8 cellular contexts compared by ENCODE assay signal in the genomic region with DNA sequence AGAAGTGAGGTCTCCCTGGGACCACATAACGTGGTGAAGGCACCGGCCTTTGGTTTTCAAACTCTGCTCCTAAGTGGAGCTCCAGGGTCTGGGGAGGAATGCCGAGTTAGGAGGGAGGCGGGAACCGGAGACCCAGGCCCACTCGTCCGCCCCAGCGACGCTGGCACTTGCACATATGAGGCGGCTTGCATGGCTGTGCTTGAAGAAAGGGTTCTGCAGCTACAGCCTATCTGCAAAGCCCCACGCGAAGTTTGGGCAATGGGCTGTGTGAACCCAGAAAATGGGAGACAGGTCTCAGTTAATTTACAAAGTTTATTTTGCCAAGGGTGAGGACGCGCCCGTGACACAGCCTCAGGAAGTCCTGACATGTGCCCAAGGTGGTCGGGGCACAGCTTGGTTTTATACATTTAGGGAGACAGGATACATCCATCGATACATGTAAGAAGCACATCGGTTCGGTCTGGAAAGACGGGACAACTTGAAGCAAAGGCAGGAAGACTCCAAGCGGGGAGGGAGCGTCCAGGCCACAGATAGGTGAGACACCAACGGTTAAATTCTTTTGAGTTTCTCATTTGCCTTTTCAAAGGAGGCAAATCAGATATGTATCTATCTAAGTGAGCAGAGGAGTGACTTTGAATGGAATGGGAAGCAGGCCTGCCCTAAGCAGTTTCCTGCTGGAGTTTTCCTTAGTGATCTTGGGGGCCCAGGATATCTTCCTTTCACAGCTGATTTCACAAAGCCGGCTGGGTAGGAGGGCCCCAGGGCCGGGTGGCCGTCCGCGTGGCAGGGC. TPM values are rescaled to one million over a fixed set of nuclear protein-coding genes. Genes with fewer than 3 reads are reported as not detected.
DNase-seq lines count a peak whose midpoint lies in the region; ATAC-seq, FAIRE-seq and TF ChIP-seq lines count a peak whose summit lies in the region.

No MANE protein-coding gene starts in this region.

- peaks cover 42% of the 10 kb centered on the region for H3K4me1 Mint-ChIP-seq in activated naive CD4-positive, alpha-beta T cell treated with anti-CD3 and anti-CD28 coated beads, Interleukin-2, amount 10 ng/mL, durations not matched to agents 7 days and 5 days

- H3K4me1 ChIP-seq in mesendoderm (ENCODE audit: control insufficient read depth, low read depth, low read length) (peaks cover 16% of the 10 kb centered on the region), urinary bladder (ENCODE audit: insufficient read depth) (peaks cover 2% of the 10 kb centered on the region)

- no peak for ATAC-seq in HG02763 (IDR thresholded peaks at IDR 0.05; ENCODE audit: unreplicated experiment)
- ATAC-seq in GM18909 (IDR thresholded peaks at IDR 0.05; ENCODE audit: poor library complexity, unreplicated experiment): no peak
- ATAC-seq in HG02623 (IDR thresholded peaks at IDR 0.05; ENCODE audit: unreplicated experiment): no peak

- H3K4me3 ChIP-seq in bronchial epithelial cell (ENCODE audit: low read depth, low read length) (peak overlapping the region; percentile 74), mesendoderm (ENCODE audit: low read length) (no peak overlapping the region), urinary bladder (ENCODE audit: low read depth, low read length) (peak overlapping the region; percentile 91)

- H2BK5ac ChIP-seq in mesendoderm (ENCODE audit: low read length): no peak overlapping the region

- H3K27me3 ChIP-seq in bronchial epithelial cell (ENCODE audit: control insufficient read depth, insufficient read depth, low read length): no peaks in the 10 kb centered on the region
- no peaks in the 10 kb centered on the region for H3K27me3 ChIP-seq in mesendoderm (ENCODE audit: insufficient read depth, low read length, poor library complexity)

- H3K27me3 Mint-ChIP-seq in activated naive CD4-positive, alpha-beta T cell treated with anti-CD3 and anti-CD28 coated beads, Interleukin-2, amount 10 ng/mL, durations not matched to agents 7 days and 5 days: peaks cover 12% of the 10 kb centered on the region

- peaks cover 24% of the 10 kb centered on the region for H3K79me2 ChIP-seq in mesendoderm (ENCODE audit: control insufficient read depth, insufficient read depth, low read length)

- H3K56ac ChIP-seq in mesendoderm (ENCODE audit: low read length): peak overlapping the region; percentile 95

- H3K27ac Mint-ChIP-seq in activated naive CD4-positive, alpha-beta T cell treated with anti-CD3 and anti-CD28 coated beads, Interleukin-2, amount 10 ng/mL, durations not matched to agents 7 days and 5 days: peak overlapping the region; percentile 79

- H3K79me1 ChIP-seq in mesendoderm (ENCODE audit: low read length): peaks cover 9% of the 10 kb centered on the region

- H2BK15ac ChIP-seq in mesendoderm (replicated peaks; ENCODE audit: low read depth): no peak overlapping the region

- H3K36me3 ChIP-seq in bronchial epithelial cell (ENCODE audit: control insufficient read depth, insufficient read depth, low read length) (no peaks in the 10 kb centered on the region), mesendoderm (ENCODE audit: control insufficient read depth, insufficient read depth, low read length) (no peaks in the 10 kb centered on the region), urinary bladder (ENCODE audit: insufficient read depth) (no peaks in the 10 kb centered on the region)

- H3K36me3 Mint-ChIP-seq in activated naive CD4-positive, alpha-beta T cell treated with anti-CD3 and anti-CD28 coated beads, Interleukin-2, amount 10 ng/mL, durations not matched to agents 7 days and 5 days: peaks cover 8% of the 10 kb centered on the region

- WGBS in mesendoderm (ENCODE audit: extremely low coverage, insufficient coverage, low lambda C conversion rate): no CpG with 5 or more reads among the region's 28 CpGs
- 75% methylated on average over 28 of the region's 28 CpGs for WGBS in urinary bladder

- peak overlapping the region; percentile 85 for H3K18ac ChIP-seq in mesendoderm (ENCODE audit: low read length)

- TF ChIP-seq CTCF in bronchial epithelial cell (IDR thresholded peaks at IDR 0.05; ENCODE audit: insufficient read depth, low read length, severe bottlenecking): no peak

- no peak overlapping the region for H2BK120ac ChIP-seq in mesendoderm (ENCODE audit: low read depth, low read length)

- no peak for FAIRE-seq in bronchial epithelial cell (lab: Jason Lieb, UNC)

- no peak overlapping the region for H3K23ac ChIP-seq in mesendoderm (ENCODE audit: low read length)

- H3K9me3 Mint-ChIP-seq in activated naive CD4-positive, alpha-beta T cell treated with anti-CD3 and anti-CD28 coated beads, Interleukin-2, amount 10 ng/mL, durations not matched to agents 7 days and 5 days: no peaks in the 10 kb centered on the region

- peak overlapping the region; percentile 87 for H2AK5ac ChIP-seq in mesendoderm (ENCODE audit: low read length)

- H4K8ac ChIP-seq in mesendoderm (ENCODE audit: low read depth, low read length): peak overlapping the region; percentile 70

- H3K27ac ChIP-seq in mesendoderm (ENCODE audit: low read depth, low read length): peak overlapping the region; percentile 75
- peak overlapping the region; percentile 25 for H3K27ac ChIP-seq in urinary bladder (ENCODE audit: low read depth)

- H3K4me2 ChIP-seq in mesendoderm (ENCODE audit: low read length): peak overlapping the region; percentile 84

- peak overlapping the region; percentile 93 for H3K4ac ChIP-seq in mesendoderm (ENCODE audit: low read depth, low read length)

- peak overlapping the region; percentile 62 for H3K4me3 Mint-ChIP-seq in activated naive CD4-positive, alpha-beta T cell treated with anti-CD3 and anti-CD28 coated beads, Interleukin-2, amount 10 ng/mL, durations not matched to agents 7 days and 5 days

- peak overlapping the region; percentile 87 for H3K9ac ChIP-seq in mesendoderm (ENCODE audit: low read length)

- DNase-seq in activated naive CD4-positive, alpha-beta T cell treated with anti-CD3 and anti-CD28 coated beads, Interleukin-2, amount 10 ng/mL, durations not matched to agents 7 days and 5 days: no peak
- no peak for DNase-seq in activated naive CD4-positive, alpha-beta T cell (lab: John Stamatoyannopoulos, UW)
- no peak for DNase-seq in bronchial epithelial cell (ENCODE audit: low read depth)
- peak; percentile 74 for DNase-seq in mesendoderm

- H4K5ac ChIP-seq in mesendoderm (ENCODE audit: low read length): peak overlapping the region; percentile 68

- CTCF ChIA-PET in activated naive CD4-positive, alpha-beta T cell treated with anti-CD3 and anti-CD28 coated beads, Interleukin-2, amount 10 ng/mL, durations not matched to agents 7 days and 5 days (lab: Charles Lee): interaction anchor here (0.8 kb wide), 1 partner anchor 29 kb away, joined by 3 read pairs; no protein-coding TSS in a partner anchor

RNA-seq across cellular contexts. Expression of a gene that starts 0.8 kb away (rescaled TPM):
- total RNA-seq in bronchial epithelial cell (19.0 and 26.9 TPM in 2 replicates), urinary bladder (93.9 TPM)
- polyA plus RNA-seq in mesendoderm (2013, experiment 1 of 2): 26.7 TPM
- 25.1 TPM for polyA plus RNA-seq in mesendoderm (2013, experiment 2 of 2)
- polyA plus RNA-seq in urinary bladder: 39.1 TPM
